In genomic region chr3:40020689-40021088, GRCh38 we compare ENCODE assay signal across 31 cellular contexts.
"Had no signal": no experiment of that assay in that cellular context is flagged by ENCODE, and none has a peak within 500 bp of the region (broad histone marks: within the 10 kb centered on the region; RNA-seq: fewer than 3 reads in every experiment).

No MANE protein-coding gene starts in this region.

- H3K4me1 ChIP-seq: ascending aorta, breast epithelium had no signal

- H3K27ac ChIP-seq: ascending aorta, breast epithelium, cardiac muscle cell, coronary artery, dorsolateral prefrontal cortex, VCaP had no signal

- H3K36me3 ChIP-seq: ascending aorta, breast epithelium, cardiac muscle cell had no signal

- H3K27ac Mint-ChIP-seq: activated CD4-positive, alpha-beta memory T cell treated with anti-CD3 and anti-CD28 coated beads, Interleukin-2, amount 10 ng/mL, durations not matched to agents 7 days and 5 days; activated CD4-positive, alpha-beta T cell treated with anti-CD3 and anti-CD28 coated beads, Interleukin-2, amount 10 ng/mL, durations not matched to agents 7 days and 5 days; activated naive CD4-positive, alpha-beta T cell treated with anti-CD3 and anti-CD28 coated beads, Interleukin-2, amount 50 U/mL, for 24 hours; activated naive CD8-positive, alpha-beta T cell treated with anti-CD3 and anti-CD28 coated beads for 36 hours; activated naive CD8-positive, alpha-beta T cell treated with anti-CD3 and anti-CD28 coated beads, Interleukin-2, amount 50 U/mL, for 24 hours; activated T-helper 17 cell treated with anti-CD3 and anti-CD28 coated beads, Interleukin-2, amount 50 U/mL, for 72 hours; brain; dendritic cell treated with granulocyte-macrophage colony-stimulating factor and Interleukin-4, amounts not matched to agents 40 ng/mL and 50 ng/mL, for 4 days; endodermal cell; WTC11 had no signal

- H3K4me3 ChIP-seq: ascending aorta, breast epithelium, cardiac muscle cell, coronary artery, dorsolateral prefrontal cortex had no signal

- ATAC-seq: activated naive CD8-positive, alpha-beta T cell treated with anti-CD3 and anti-CD28 coated beads, Interleukin-2, amount 50 U/mL, for 24 hours; activated T-cell treated with anti-CD3 and anti-CD28 coated beads, Interleukin-2, amount 50 U/mL, for 4 hours; activated T-helper 17 cell treated with anti-CD3 and anti-CD28 coated beads, Interleukin-2, amount 50 U/mL, for 72 hours; esophagus mucosa; WTC11 had no signal

- H3K4me3 Mint-ChIP-seq: activated CD4-positive, alpha-beta memory T cell treated with anti-CD3 and anti-CD28 coated beads, Interleukin-2, amount 10 ng/mL, durations not matched to agents 7 days and 5 days; activated CD4-positive, alpha-beta T cell treated with anti-CD3 and anti-CD28 coated beads, Interleukin-2, amount 10 ng/mL, durations not matched to agents 7 days and 5 days; activated naive CD4-positive, alpha-beta T cell treated with anti-CD3 and anti-CD28 coated beads, Interleukin-2, amount 50 U/mL, for 24 hours; activated naive CD8-positive, alpha-beta T cell treated with anti-CD3 and anti-CD28 coated beads for 36 hours; activated naive CD8-positive, alpha-beta T cell treated with anti-CD3 and anti-CD28 coated beads, Interleukin-2, amount 50 U/mL, for 24 hours; activated T-cell treated with anti-CD3 and anti-CD28 coated beads, Interleukin-2, amount 50 U/mL, for 4 hours; activated T-helper 17 cell treated with anti-CD3 and anti-CD28 coated beads, Interleukin-2, amount 50 U/mL, for 72 hours; brain; central memory CD8-positive, alpha-beta T cell; dendritic cell treated with granulocyte-macrophage colony-stimulating factor and Interleukin-4, amounts not matched to agents 40 ng/mL and 50 ng/mL, for 4 days; endodermal cell; WTC11 had no signal

- DNase-seq: activated CD4-positive, alpha-beta memory T cell treated with anti-CD3 and anti-CD28 coated beads, Interleukin-2, amount 10 ng/mL, durations not matched to agents 7 days and 5 days; activated CD4-positive, alpha-beta T cell treated with anti-CD3 and anti-CD28 coated beads for 1 hour; activated CD4-positive, alpha-beta T cell treated with anti-CD3 and anti-CD28 coated beads for 4 hours; activated CD4-positive, alpha-beta T cell treated with anti-CD3 and anti-CD28 coated beads, Interleukin-2, amount 10 ng/mL, durations not matched to agents 7 days and 5 days; activated CD4-positive, alpha-beta T cell treated with anti-CD3 and anti-CD28 coated beads, Interleukin-2, amount 50 U/mL, for 4 hours; activated CD8-positive, alpha-beta memory T cell treated with anti-CD3 and anti-CD28 coated beads, Interleukin-2, amount 50 U/mL, for 48 hours; activated effector memory CD4-positive, alpha-beta T cell treated with Interleukin-2 at 50 U/mL for 16 hours; activated gamma-delta T cell treated with Interleukin-2 at 50 U/mL for 16 hours; activated naive CD4-positive, alpha-beta T cell treated with Interleukin-2 at 50 U/mL for 16 hours; activated naive CD8-positive, alpha-beta T cell treated with anti-CD3 and anti-CD28 coated beads for 36 hours; activated naive CD8-positive, alpha-beta T cell treated with anti-CD3 and anti-CD28 coated beads, Interleukin-2, amount 50 U/mL, for 24 hours; activated T-cell treated with anti-CD3 and anti-CD28 coated beads for 4 hours; activated T-cell treated with anti-CD3 and anti-CD28 coated beads, Interleukin-2, amount 50 U/mL, for 4 hours; dorsolateral prefrontal cortex; effector memory CD4-positive, alpha-beta T cell; endodermal cell; foreskin fibroblast; T-helper 2 cell had no signal

- H3K4me1 Mint-ChIP-seq: activated CD4-positive, alpha-beta memory T cell treated with anti-CD3 and anti-CD28 coated beads, Interleukin-2, amount 10 ng/mL, durations not matched to agents 7 days and 5 days; activated CD4-positive, alpha-beta T cell treated with anti-CD3 and anti-CD28 coated beads, Interleukin-2, amount 10 ng/mL, durations not matched to agents 7 days and 5 days; activated naive CD4-positive, alpha-beta T cell treated with anti-CD3 and anti-CD28 coated beads, Interleukin-2, amount 50 U/mL, for 24 hours; activated naive CD8-positive, alpha-beta T cell treated with anti-CD3 and anti-CD28 coated beads for 36 hours; activated naive CD8-positive, alpha-beta T cell treated with anti-CD3 and anti-CD28 coated beads, Interleukin-2, amount 50 U/mL, for 24 hours; activated T-helper 17 cell treated with anti-CD3 and anti-CD28 coated beads, Interleukin-2, amount 50 U/mL, for 72 hours; brain; central memory CD8-positive, alpha-beta T cell; endodermal cell had no signal

- H3K27me3 Mint-ChIP-seq: activated CD4-positive, alpha-beta memory T cell treated with anti-CD3 and anti-CD28 coated beads, Interleukin-2, amount 10 ng/mL, durations not matched to agents 7 days and 5 days; dendritic cell treated with granulocyte-macrophage colony-stimulating factor and Interleukin-4, amounts not matched to agents 40 ng/mL and 50 ng/mL, for 4 days had no signal

- H3K27me3 ChIP-seq: ascending aorta, breast epithelium, cardiac muscle cell, dorsolateral prefrontal cortex had no signal

- H3K36me3 Mint-ChIP-seq: activated naive CD8-positive, alpha-beta T cell treated with anti-CD3 and anti-CD28 coated beads for 36 hours; brain had no signal

- H3K9me3 Mint-ChIP-seq: activated naive CD4-positive, alpha-beta T cell treated with anti-CD3 and anti-CD28 coated beads, Interleukin-2, amount 50 U/mL, for 24 hours had no signal

- FAIRE-seq: frontal cortex had no signal
